28 cellular contexts compared by ENCODE assay signal in the genomic region with DNA sequence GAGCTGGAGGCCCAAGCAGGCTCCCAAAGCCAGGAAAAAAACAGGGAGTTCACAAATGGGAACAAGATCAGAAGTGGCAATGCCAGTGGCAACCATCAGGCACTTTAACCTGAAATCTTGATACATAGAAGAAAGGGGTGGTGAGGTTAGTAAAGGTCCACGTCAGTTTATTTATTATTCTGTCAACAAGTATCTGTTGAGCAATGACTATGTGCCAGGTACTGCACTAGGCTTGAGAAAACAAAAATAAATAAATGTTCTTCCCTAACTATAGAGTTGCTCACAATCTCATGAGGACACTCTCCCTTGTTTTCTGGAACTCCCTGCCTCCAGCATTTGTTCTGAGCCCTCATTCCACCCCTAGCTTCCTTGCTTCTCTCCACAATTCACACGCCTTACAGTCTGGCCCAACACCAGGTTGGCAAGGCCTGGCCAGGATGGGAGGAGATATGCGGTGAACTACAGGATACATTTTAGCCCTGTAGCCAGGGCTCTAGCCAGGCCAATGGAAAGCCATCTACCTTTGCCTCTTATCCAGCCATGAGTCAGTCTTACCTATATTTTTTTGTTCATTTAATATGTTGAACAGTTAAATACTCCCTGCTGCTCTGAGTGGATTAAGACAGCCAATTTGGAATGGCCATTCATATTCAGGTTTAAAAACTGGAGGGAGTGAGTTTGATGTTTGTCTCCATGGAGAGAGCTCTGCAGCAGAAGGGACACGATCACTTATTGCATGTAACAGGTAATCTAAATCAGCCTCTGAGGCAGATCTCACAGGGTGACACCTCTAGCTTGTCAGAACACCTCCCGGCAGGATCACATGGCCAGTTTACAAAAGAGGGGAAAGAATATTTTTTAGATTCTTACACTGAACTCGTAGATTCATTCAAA.
DNase-seq lines count a peak whose midpoint lies in the region; ATAC-seq, FAIRE-seq and TF ChIP-seq lines count a peak whose summit lies in the region.
"Had no signal": no experiment of that assay in that cellular context is flagged by ENCODE, and none has a peak within 500 bp of the region (broad histone marks: within the 10 kb centered on the region; RNA-seq: fewer than 3 reads in every experiment).

No MANE protein-coding gene starts in this region.

- CTCF ChIA-PET in HepG2 (lab: Yijun Ruan, JAX; ENCODE audit: low intra/inter-chr PET ratio, low total read pairs): no interaction called here

- H3F3A ChIP-seq in neural progenitor cell (ENCODE audit: low read depth): no peaks in the 10 kb centered on the region

- peaks cover 2 to 17% (median 8%) of the 10 kb centered on the region in 4 donors for H3K4me1 ChIP-seq in liver (ENCODE audit: control insufficient read depth in 4 of 4, insufficient read depth in 4 of 4, low read length in 3 of 4)
- H3K4me1 ChIP-seq in HepG2 (ENCODE audit: insufficient read depth, low read length): no peaks in the 10 kb centered on the region
- H3K4me1 ChIP-seq in foreskin keratinocyte: peaks cover 42% of the 10 kb centered on the region
- H3K4me1 ChIP-seq in neural progenitor cell: no peaks in the 10 kb centered on the region
- H3K4me1 ChIP-seq: BE2C, HAP-1, SJCRH30 had no signal

- no peak for FAIRE-seq in HepG2 (lab: Jason Lieb, UNC)
- FAIRE-seq: GM12891 had no signal

- no peaks in the 10 kb centered on the region for H3K9me3 Mint-ChIP-seq in neural progenitor cell
- H3K9me3 Mint-ChIP-seq: CD14-positive monocyte; CD8-positive, alpha-beta memory T cell had no signal

- H3K79me2 ChIP-seq in HepG2 (ENCODE audit: insufficient read depth, low read length) (no peaks in the 10 kb centered on the region), neural progenitor cell (ENCODE audit: low read depth) (no peaks in the 10 kb centered on the region)

- TF ChIP-seq POLR2A in HepG2 (IDR thresholded peaks at IDR 0.05; ENCODE audit: insufficient read depth in 1 of 2, low read depth in 2 of 2, low read length in 2 of 2): no peak

- intact Hi-C loops in HepG2 (cut with micrococcal nuclease; ENCODE audit: unreplicated experiment): no loop called here

- in situ Hi-C loops in HepG2 (cut with HindIII; ENCODE audit: extremely low pct_ligation_motif_present, low pct_unique_long_range_greater_than_20kb): no loop called here

- no peak overlapping the region for H3K27ac ChIP-seq in liver (ENCODE audit: low read depth in 1 of 2, low read length in 2 of 2)
- H3K27ac ChIP-seq in HepG2 (ENCODE audit: extremely low read length, insufficient read depth, low read length): no peak overlapping the region
- H3K27ac ChIP-seq in foreskin keratinocyte: peak overlapping the region; percentile 36
- no peak overlapping the region for H3K27ac ChIP-seq in neural progenitor cell
- H3K27ac ChIP-seq: SJCRH30 had no signal

- DNase-seq in HepG2 (ENCODE audit: low spot score): no peak
- DNase-seq in foreskin keratinocyte: peak; percentile 31 to 59
- no peak for DNase-seq in neural progenitor cell (ENCODE audit: low spot score)
- no peak for DNase-seq in central memory CD4-positive, alpha-beta T cell
- DNase-seq in dedifferentiated amniotic fluid mesenchymal stem cell (ENCODE audit: extremely low spot score): no peak
- DNase-seq: 8988T; ACHN; BE2C; CD8-positive, alpha-beta memory T cell; DMS79 treated with DMSO at 0.1 percent for 48 hours; GF-D8; GOT3; KBM-7; MG63; NCI-H1105 treated with DMSO at 0.1 percent for 48 hours; NCI-H2029; NCI-H446 treated with DMSO at 0.1 percent for 48 hours; NCI-H526; NCI-H82; NK-92 treated with Interleukin-12 subunit alpha and Interleukin-12 subunit beta, amount 100 ng/mL, for 24 hours; PC-3; SJCRH30 had no signal

- WGBS in liver: 75% methylated on average over 6 of the region's 6 CpGs
- 31% methylated on average over 6 of the region's 6 CpGs for WGBS in HepG2 (ENCODE audit: low lambda C conversion rate)

- no peaks in the 10 kb centered on the region for H3K9me3 ChIP-seq in liver (ENCODE audit: control insufficient read depth in 4 of 4, low read length in 3 of 4)
- H3K9me3 ChIP-seq in HepG2 (ENCODE audit: low read length): no peaks in the 10 kb centered on the region
- no peaks in the 10 kb centered on the region for H3K9me3 ChIP-seq in neural progenitor cell (ENCODE audit: low read depth)
- H3K9me3 ChIP-seq: BE2C, HAP-1, MG63, SJCRH30 had no signal

- H3K4me3 Mint-ChIP-seq in neural progenitor cell: peak overlapping the region; percentile 41
- H3K4me3 Mint-ChIP-seq: CD14-positive monocyte; CD8-positive, alpha-beta memory T cell had no signal

- peaks cover 2% of the 10 kb centered on the region for H3K27me3 Mint-ChIP-seq in neural progenitor cell (ENCODE audit: insufficient read depth, low read depth)

- H3K4me1 Mint-ChIP-seq in neural progenitor cell: peaks cover 18% of the 10 kb centered on the region
- H3K4me1 Mint-ChIP-seq: CD14-positive monocyte; CD8-positive, alpha-beta memory T cell had no signal

- ATAC-seq in HepG2 (no peak), foreskin keratinocyte (peak; percentile 42), HG03280 (IDR thresholded peaks at IDR 0.05; ENCODE audit: unreplicated experiment) (no peak), HG03439 (IDR thresholded peaks at IDR 0.05; ENCODE audit: unreplicated experiment) (no peak)
- ATAC-seq: PC-3 had no signal

- H3K27ac Mint-ChIP-seq in neural progenitor cell: no peak overlapping the region
- H3K27ac Mint-ChIP-seq: CD8-positive, alpha-beta memory T cell had no signal

- H2AFZ ChIP-seq in HepG2 (ENCODE audit: low read length) (no peak overlapping the region), neural progenitor cell (replicated peaks) (peak overlapping the region; percentile 14)

- H3K36me3 ChIP-seq in liver (ENCODE audit: control insufficient read depth in 4 of 4, insufficient read depth in 3 of 4, low read depth in 1 of 4, low read length in 3 of 4) (no peaks in the 10 kb centered on the region), HepG2 (replicated peaks in 1 of 2; ENCODE audit: control insufficient read depth in 1 of 2, insufficient read depth in 2 of 2, low read length in 2 of 2) (no peaks in the 10 kb centered on the region), neural progenitor cell (no peaks in the 10 kb centered on the region)
- H3K36me3 ChIP-seq: BE2C, HAP-1, MG63, SJCRH30 had no signal

- H3K9ac ChIP-seq in liver (ENCODE audit: low read depth in 1 of 2, low read length in 2 of 2) (no peak overlapping the region), HepG2 (ENCODE audit: insufficient read depth, low read depth, low read length) (no peak overlapping the region), neural progenitor cell (no peak overlapping the region)

- H3K4me2 ChIP-seq in HepG2 (ENCODE audit: low read depth, low read length) (no peak overlapping the region), neural progenitor cell (no peak overlapping the region)

- no peaks in the 10 kb centered on the region for H4K20me1 ChIP-seq in HepG2 (ENCODE audit: insufficient read depth, low read length)
- no peaks in the 10 kb centered on the region for H4K20me1 ChIP-seq in neural progenitor cell (ENCODE audit: low read depth)

- no TSS peak for BruUV-seq in HepG2 (replicated peaks; lab: Mats Ljungman, UMichigan)

- H3K4me3 ChIP-seq in liver (ENCODE audit: low read depth in 1 of 3, low read length in 3 of 3) (no peak overlapping the region), HepG2 (replicated peaks in 1 of 3; ENCODE audit: insufficient read depth in 1 of 3, low read depth in 2 of 3, low read length in 3 of 3) (no peak overlapping the region), neural progenitor cell (no peak overlapping the region)
- H3K4me3 ChIP-seq: HAP-1, MG63, SJCRH30 had no signal

- H3K36me3 Mint-ChIP-seq in neural progenitor cell: no peaks in the 10 kb centered on the region
- H3K36me3 Mint-ChIP-seq: CD14-positive monocyte; CD8-positive, alpha-beta memory T cell had no signal

- H3K27me3 ChIP-seq in liver (ENCODE audit: control insufficient read depth in 4 of 4, insufficient read depth in 4 of 4, low read length in 3 of 4): no peaks in the 10 kb centered on the region
- no peaks in the 10 kb centered on the region for H3K27me3 ChIP-seq in HepG2 (ENCODE audit: control insufficient read depth in 1 of 2, insufficient read depth in 2 of 2, low read length in 2 of 2)
- no peaks in the 10 kb centered on the region for H3K27me3 ChIP-seq in foreskin keratinocyte
- H3K27me3 ChIP-seq in neural progenitor cell: no peaks in the 10 kb centered on the region
- H3K27me3 ChIP-seq: SJCRH30 had no signal

- TF ChIP-seq EP300 in HepG2 (IDR thresholded peaks at IDR 0.05; ENCODE audit: low read depth in 2 of 2, low read length in 2 of 2) (no peak), HepG2 (CRISPR knock-in tag; IDR thresholded peaks at IDR 0.05; ENCODE audit: borderline replicate concordance) (no peak)

- no peak for TF ChIP-seq RAD21 in liver (IDR thresholded peaks at IDR 0.05)
- TF ChIP-seq RAD21 in HepG2 (CRISPR knock-in tag; IDR thresholded peaks at IDR 0.05): no peak

- TF ChIP-seq CTCF in liver (IDR thresholded peaks at IDR 0.05; ENCODE audit: low read depth, low read length, missing input control) (no peak), HepG2 (CRISPR knock-in tag; IDR thresholded peaks at IDR 0.05) (no peak), foreskin keratinocyte (conservative IDR thresholded peaks at IDR 0.05) (no peak), neural progenitor cell (IDR thresholded peaks at IDR 0.05) (no peak)

- POLR2A ChIA-PET in HepG2 (lab: Yijun Ruan, JAX): no interaction called here

TF ChIP-seq in liver, 16 proteins besides CTCF, POLR2A, EP300 and RAD21:
- TF ChIP-seq HNF4A (conservative IDR thresholded peaks at IDR 0.05) (no peak), SP1 (IDR thresholded peaks at IDR 0.05) (no peak), JUND (IDR thresholded peaks at IDR 0.05) (no peak), RXRA (IDR thresholded peaks at IDR 0.05) (peak in 1 of 2 donors; percentile 19), FOXA2 (IDR thresholded peaks at IDR 0.05) (peak; percentile 37)

TF ChIP-seq in HepG2, 621 proteins besides CTCF, POLR2A, EP300 and RAD21 (continues in another document):
- no peak for TF ChIP-seq ZNF382 (CRISPR knock-in tag; IDR thresholded peaks at IDR 0.05; ENCODE audit: borderline replicate concordance)
- no peak for TF ChIP-seq ZNF124 (CRISPR knock-in tag; IDR thresholded peaks at IDR 0.05)
- TF ChIP-seq, protein P1, sequence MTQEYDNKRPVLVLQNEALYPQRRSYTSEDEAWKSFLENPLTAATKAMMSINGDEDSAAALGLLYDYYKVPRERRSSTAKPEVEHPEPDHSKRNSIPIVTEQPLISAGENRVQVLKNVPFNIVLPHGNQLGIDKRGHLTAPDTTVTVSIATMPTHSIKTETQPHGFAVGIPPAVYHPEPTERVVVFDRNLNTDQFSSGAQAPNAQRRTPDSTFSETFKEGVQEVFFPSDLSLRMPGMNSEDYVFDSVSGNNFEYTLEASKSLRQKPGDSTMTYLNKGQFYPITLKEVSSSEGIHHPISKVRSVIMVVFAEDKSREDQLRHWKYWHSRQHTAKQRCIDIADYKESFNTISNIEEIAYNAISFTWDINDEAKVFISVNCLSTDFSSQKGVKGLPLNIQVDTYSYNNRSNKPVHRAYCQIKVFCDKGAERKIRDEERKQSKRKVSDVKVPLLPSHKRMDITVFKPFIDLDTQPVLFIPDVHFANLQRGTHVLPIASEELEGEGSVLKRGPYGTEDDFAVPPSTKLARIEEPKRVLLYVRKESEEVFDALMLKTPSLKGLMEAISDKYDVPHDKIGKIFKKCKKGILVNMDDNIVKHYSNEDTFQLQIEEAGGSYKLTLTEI (CRISPR knock-in tag; conservative IDR thresholded peaks at IDR 0.05): no peak
- no peak for TF ChIP-seq TBX3 (IDR thresholded peaks at IDR 0.05; ENCODE audit: borderline replicate concordance)
- TF ChIP-seq EHMT2 (IDR thresholded peaks at IDR 0.05; ENCODE audit: borderline replicate concordance, low read depth, low read length): no peak

Comparison
In these comparisons a context has a peak if more than half of its experiments do, and no peak if none do; other contexts are left out.
1. DNase-seq: peak in foreskin keratinocyte (2 of 2); none in HepG2 (single experiment), neural progenitor cell (single experiment), central memory CD4-positive, alpha-beta T cell (single experiment) and dedifferentiated amniotic fluid mesenchymal stem cell (single experiment).